ENCODE assay signal across 30 cellular contexts in genomic region chr4:13815231-13815630, GRCh38.
"Had no signal": no experiment of that assay in that cellular context is flagged by ENCODE, and none has a peak within 500 bp of the region (broad histone marks: within the 10 kb centered on the region; RNA-seq: fewer than 3 reads in every experiment).

No MANE protein-coding gene starts in this region.

- ATAC-seq: naive thymus-derived CD8-positive, alpha-beta T cell; natural killer cell treated with Interleukin-12 subunit alpha and Interleukin-12 subunit beta and Interleukin-15 and Interleukin-18, amount 100 ng/mL, for 72 hours; pancreas; psoas muscle; right cardiac atrium; right lobe of liver; stimulated activated memory B cell treated with anti-CD40 and anti-IgM and Interleukin-4, amounts not matched to agents 10 μg/mL and 1 μg/mL and 100 μg/mL, for 72 hours; stimulated activated naive CD8-positive, alpha-beta T cell treated with anti-CD3 and anti-CD28 coated beads, Interleukin-15, amount 100 ng/mL, for 72 hours; stimulated activated naive CD8-positive, alpha-beta T cell treated with anti-CD3 and anti-CD28 coated beads, Interleukin-15, Interleukin-2, amounts not matched to agents 100 U/mL and 50 U/mL, for 24 hours; upper lobe of right lung had no signal

- H3K27me3 ChIP-seq: neutrophil, pancreas, right lobe of liver, sigmoid colon, spleen, suprapubic skin, testis, tibial artery, transverse colon, upper lobe of right lung, vagina had no signal

- H3K9me3 ChIP-seq: neutrophil, pancreas, right lobe of liver, sigmoid colon, suprapubic skin, testis, tibial artery, transverse colon, upper lobe of right lung, vagina had no signal

- FAIRE-seq: pancreas had no signal

- DNase-seq: naive B cell; naive thymus-derived CD8-positive, alpha-beta T cell; nephron progenitor cell; nucleus accumbens; pancreas; posterior cingulate gyrus; psoas muscle; right cardiac atrium; right lobe of liver; sigmoid colon; spleen; stimulated activated CD4-positive, alpha-beta T cell treated with anti-CD3 and anti-CD28 coated beads, Interleukin-12 subunit alpha, Interleukin-12 subunit beta, amount 100 ng/mL, for 4 hours; stimulated activated CD4-positive, alpha-beta T cell treated with anti-CD3 and anti-CD28 coated beads, Interleukin-1b, Interleukin-23, amount 100 ng/mL, for 48 hours; stimulated activated CD4-positive, alpha-beta T cell treated with anti-CD3 and anti-CD28 coated beads, Interleukin-4, amount 100 ng/mL, for 1 hour; stimulated activated CD4-positive, alpha-beta T cell treated with anti-CD3 and anti-CD28 coated beads, Interleukin-4, amount 100 ng/mL, for 4 hours; stimulated activated CD8-positive, alpha-beta memory T cell treated with anti-CD3 and anti-CD28 coated beads, Interleukin-4, amount 100 ng/mL, for 48 hours; stimulated activated naive CD4-positive, alpha-beta T cell; stimulated activated naive CD8-positive, alpha-beta T cell treated with anti-CD3 and anti-CD28 coated beads, Interleukin-15, amount 100 ng/mL, for 72 hours; stimulated activated naive CD8-positive, alpha-beta T cell treated with anti-CD3 and anti-CD28 coated beads, Interleukin-15, Interleukin-2, amounts not matched to agents 100 U/mL and 50 U/mL, for 24 hours; substantia nigra; testis; tibial artery; transverse colon; upper lobe of right lung had no signal

- H3K36me3 ChIP-seq: neutrophil, pancreas, right lobe of liver, sigmoid colon, spleen, suprapubic skin, tibial artery, transverse colon, upper lobe of right lung, vagina had no signal

- H3K27ac ChIP-seq: neutrophil, pancreas, psoas muscle, right lobe of liver, sigmoid colon, spleen, suprapubic skin, testis, tibial artery, transverse colon, upper lobe of right lung, vagina had no signal

- H3K4me3 ChIP-seq: pancreas, psoas muscle, right lobe of liver, sigmoid colon, smooth muscle cell, spleen, suprapubic skin, testis, tibial artery, transverse colon, upper lobe of right lung, vagina had no signal

- H3K4me1 ChIP-seq: pancreas, psoas muscle, right lobe of liver, sigmoid colon, spleen, suprapubic skin, testis, tibial artery, transverse colon, upper lobe of right lung, vagina had no signal
